ENCODE assay signal across 1 cellular context in the genomic region with DNA sequence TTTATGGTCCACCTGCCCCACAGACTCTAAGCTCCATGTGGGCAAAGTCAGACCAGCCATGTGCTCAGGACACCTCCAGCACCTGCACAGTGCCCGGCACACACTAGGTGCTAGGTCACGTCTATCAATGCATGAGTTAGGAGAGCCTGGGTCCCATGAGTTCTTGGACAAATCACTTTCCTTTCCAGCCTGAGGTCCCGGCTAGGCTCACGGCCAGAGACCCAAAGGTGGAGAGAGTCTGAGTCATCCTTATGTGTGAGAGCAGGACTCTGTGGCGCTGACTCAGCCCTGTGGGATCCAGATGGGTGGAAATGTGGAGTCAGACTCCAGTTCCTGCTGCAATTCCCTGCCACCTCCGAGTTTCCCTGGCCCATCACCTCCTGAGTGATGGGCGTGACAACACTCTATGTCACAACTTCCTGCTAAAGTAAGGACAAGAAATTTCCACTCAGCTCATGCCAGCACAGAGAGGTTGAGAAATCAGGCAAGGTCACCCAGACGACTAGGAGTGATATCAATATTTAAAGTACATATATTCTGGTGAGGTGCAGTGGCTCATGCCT.
A peak's percentile ranks its signal among the peaks of the same experiment; 100 is the strongest.
TF ChIP-seq lines count a peak whose summit lies in the region.

No MANE protein-coding gene starts in this region.

TF ChIP-seq in H1, 55 proteins besides CTCF, POLR2A, EP300 and RAD21:
- TF ChIP-seq BACH1 (IDR thresholded peaks at IDR 0.05; ENCODE audit: low read length) = 0 out of 2 replicates have a peak, but pooled peaks have one; percentile 33
- no peak for TF ChIP-seq SP2 (IDR thresholded peaks at IDR 0.05; ENCODE audit: low read length)
